ENCODE assay signal across 22 cellular contexts in genomic region chr14:80781968-80782367, GRCh38.
A peak's percentile ranks its signal among the peaks of the same experiment; 100 is the strongest.
DNase-seq lines count a peak whose midpoint lies in the region; ATAC-seq lines count a peak whose summit lies in the region.
"Had no signal": no experiment of that assay in that cellular context is flagged by ENCODE, and none has a peak within 500 bp of the region (broad histone marks: within the 10 kb centered on the region; RNA-seq: fewer than 3 reads in every experiment).

No MANE protein-coding gene starts in this region.

- no peaks in the 10 kb centered on the region for H3K9me3 Mint-ChIP-seq in activated CD8-positive, alpha-beta T cell treated with anti-CD3 and anti-CD28 coated beads, Interleukin-2, amount 10 ng/mL, durations not matched to agents 7 days and 5 days (ENCODE audit: insufficient read depth)
- H3K9me3 Mint-ChIP-seq: activated CD4-positive, alpha-beta memory T cell treated with anti-CD3 and anti-CD28 coated beads, Interleukin-2, amount 10 ng/mL, durations not matched to agents 7 days and 5 days; activated T-helper 2 cell treated with anti-CD3 and anti-CD28 coated beads, Interferon-gamma antibody, Interleukin-2, Interleukin-4, amounts not matched to agents 10 μg/mL and 5 μg/mL and 100 μg/mL, durations not matched to agents 14 hours and 24 hours and 36 hours; neural crest cell had no signal

- H3K4me1 Mint-ChIP-seq in activated CD8-positive, alpha-beta T cell treated with anti-CD3 and anti-CD28 coated beads, Interleukin-2, amount 10 ng/mL, durations not matched to agents 7 days and 5 days (ENCODE audit: low read depth): no peaks in the 10 kb centered on the region
- H3K4me1 Mint-ChIP-seq: activated CD4-positive, alpha-beta memory T cell treated with anti-CD3 and anti-CD28 coated beads, Interleukin-2, amount 10 ng/mL, durations not matched to agents 7 days and 5 days; neural crest cell had no signal

- no peak for ATAC-seq in activated CD8-positive, alpha-beta T cell treated with anti-CD3 and anti-CD28 coated beads, Interleukin-2, amount 10 ng/mL, durations not matched to agents 7 days and 5 days
- ATAC-seq in GM21367 (IDR thresholded peaks at IDR 0.05; ENCODE audit: unreplicated experiment) (no peak), GM19351 (IDR thresholded peaks at IDR 0.05; ENCODE audit: unreplicated experiment) (no peak)
- ATAC-seq in stimulated activated naive CD8-positive, alpha-beta T cell treated with anti-CD3 and anti-CD28 coated beads, Interleukin-15, Interleukin-2, amounts not matched to agents 100 U/mL and 50 U/mL, for 24 hours: no peak
- ATAC-seq: heart left ventricle, left cardiac atrium had no signal

- no peak overlapping the region for H3K4me3 Mint-ChIP-seq in activated CD8-positive, alpha-beta T cell treated with anti-CD3 and anti-CD28 coated beads, Interleukin-2, amount 10 ng/mL, durations not matched to agents 7 days and 5 days
- H3K4me3 Mint-ChIP-seq: activated CD4-positive, alpha-beta memory T cell treated with anti-CD3 and anti-CD28 coated beads, Interleukin-2, amount 10 ng/mL, durations not matched to agents 7 days and 5 days; activated naive CD8-positive, alpha-beta T cell; neural crest cell had no signal

- peak; percentile 54 for DNase-seq in Caki2 (ENCODE audit: low read depth)
- DNase-seq in NCI-H226: peak; percentile 35
- peak; percentile 32 for DNase-seq in astrocyte of the hippocampus (ENCODE audit: low read depth, low spot score)
- peak; percentile 84 for DNase-seq in glomerular visceral epithelial cell (ENCODE audit: extremely low spot score)
- DNase-seq in activated CD8-positive, alpha-beta T cell treated with anti-CD3 and anti-CD28 coated beads, Interleukin-2, amount 10 ng/mL, durations not matched to agents 7 days and 5 days: no peak
- DNase-seq in stimulated activated naive CD8-positive, alpha-beta T cell treated with anti-CD3 and anti-CD28 coated beads, Interleukin-15, Interleukin-2, amounts not matched to agents 100 U/mL and 50 U/mL, for 24 hours: no peak
- DNase-seq: activated CD4-positive, alpha-beta memory T cell treated with anti-CD3 and anti-CD28 coated beads, Interleukin-2, amount 10 ng/mL, durations not matched to agents 7 days and 5 days; activated CD4-positive, CD25-positive, alpha-beta regulatory T cell treated with anti-CD3 and anti-CD28 coated beads, Interleukin-2, amount 50 U/mL, for 72 hours; DMS53; GDM1; H7; heart left ventricle; left cardiac atrium; NCI-H1436 treated with DMSO at 0.1 percent for 48 hours; NCI-H510A treated with DMSO at 0.1 percent for 48 hours; spleen; transverse colon had no signal

- H3K36me3 Mint-ChIP-seq in activated CD8-positive, alpha-beta T cell treated with anti-CD3 and anti-CD28 coated beads, Interleukin-2, amount 10 ng/mL, durations not matched to agents 7 days and 5 days (ENCODE audit: low read depth): peaks cover 12% of the 10 kb centered on the region

- CTCF ChIA-PET in activated CD8-positive, alpha-beta T cell treated with anti-CD3 and anti-CD28 coated beads, Interleukin-2, amount 10 ng/mL, durations not matched to agents 7 days and 5 days (lab: Charles Lee): no interaction called here

- POLR2A ChIA-PET in activated CD8-positive, alpha-beta T cell treated with anti-CD3 and anti-CD28 coated beads, Interleukin-2, amount 10 ng/mL, durations not matched to agents 7 days and 5 days (lab: Charles Lee): interaction anchor here (0.6 kb wide), 1 partner anchor 16 kb away, joined by 3 read pairs; no protein-coding TSS in a partner anchor

- in situ Hi-C loops in Caki2 (cut with HindIII; ENCODE audit: low pct_unique_long_range_greater_than_20kb, low sequenced_read_pairs): no loop called here

- no peaks in the 10 kb centered on the region for H3K27me3 Mint-ChIP-seq in activated CD8-positive, alpha-beta T cell treated with anti-CD3 and anti-CD28 coated beads, Interleukin-2, amount 10 ng/mL, durations not matched to agents 7 days and 5 days (ENCODE audit: low read depth)
- H3K27me3 Mint-ChIP-seq: activated CD4-positive, alpha-beta memory T cell treated with anti-CD3 and anti-CD28 coated beads, Interleukin-2, amount 10 ng/mL, durations not matched to agents 7 days and 5 days; activated naive CD8-positive, alpha-beta T cell had no signal

- H3K27ac Mint-ChIP-seq in activated CD8-positive, alpha-beta T cell treated with anti-CD3 and anti-CD28 coated beads, Interleukin-2, amount 10 ng/mL, durations not matched to agents 7 days and 5 days: no peak overlapping the region
- H3K27ac Mint-ChIP-seq: activated CD4-positive, alpha-beta memory T cell treated with anti-CD3 and anti-CD28 coated beads, Interleukin-2, amount 10 ng/mL, durations not matched to agents 7 days and 5 days; activated naive CD8-positive, alpha-beta T cell; activated T-helper 2 cell treated with anti-CD3 and anti-CD28 coated beads, Interferon-gamma antibody, Interleukin-2, Interleukin-4, amounts not matched to agents 10 μg/mL and 5 μg/mL and 100 μg/mL, durations not matched to agents 14 hours and 24 hours and 36 hours had no signal

Comparison
In these comparisons a context has a peak if more than half of its experiments do, and no peak if none do; other contexts are left out.
1. DNase-seq: peak in Caki2 (single experiment), NCI-H226 (single experiment), astrocyte of the hippocampus (single experiment) and glomerular visceral epithelial cell (single experiment); none in activated CD8-positive, alpha-beta T cell treated with anti-CD3 and anti-CD28 coated beads, Interleukin-2, amount 10 ng/mL, durations not matched to agents 7 days and 5 days (single experiment) and stimulated activated naive CD8-positive, alpha-beta T cell treated with anti-CD3 and anti-CD28 coated beads, Interleukin-15, Interleukin-2, amounts not matched to agents 100 U/mL and 50 U/mL, for 24 hours (single experiment).